In the genomic region with DNA sequence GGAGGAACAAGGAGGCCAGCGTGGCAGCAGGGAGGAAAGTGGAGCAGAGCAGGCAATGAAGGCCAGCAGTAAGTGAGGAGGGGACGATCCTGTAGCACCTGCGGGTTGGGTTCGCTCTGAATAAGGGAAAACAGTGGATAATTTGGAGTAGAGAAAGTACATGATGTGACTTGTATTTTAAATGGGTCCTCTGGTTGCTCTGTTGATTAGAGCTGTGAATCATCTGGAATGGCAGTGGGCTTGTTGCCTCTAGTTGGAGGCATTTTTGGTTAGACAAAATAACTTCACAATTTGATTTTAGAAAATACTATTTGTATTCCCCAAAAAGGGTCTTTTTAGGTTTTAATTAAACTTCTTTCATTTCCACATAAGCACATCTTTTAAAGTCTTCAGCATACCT, we compare ENCODE assay signal across 16 cellular contexts.
DNase-seq lines count a peak whose midpoint lies in the region; ATAC-seq, FAIRE-seq and TF ChIP-seq lines count a peak whose summit lies in the region.
"Had no signal": no experiment of that assay in that cellular context is flagged by ENCODE, and none has a peak within 500 bp of the region (broad histone marks: within the 10 kb centered on the region; RNA-seq: fewer than 3 reads in every experiment).

No MANE protein-coding gene starts in this region.

- H3K79me2 ChIP-seq in keratinocyte (ENCODE audit: control insufficient read depth, insufficient read depth, low read length) (no peaks in the 10 kb centered on the region), trophoblast cell (ENCODE audit: control insufficient read depth, insufficient read depth, low read length, poor library complexity) (no peaks in the 10 kb centered on the region)

- H3K9me1 ChIP-seq in keratinocyte (ENCODE audit: control insufficient read depth, extremely low read depth, insufficient read depth, low read length) = no peaks in the 10 kb centered on the region

- H2AK5ac ChIP-seq in trophoblast cell (ENCODE audit: low read length) = no peak overlapping the region

- H3K9ac ChIP-seq in keratinocyte (ENCODE audit: control insufficient read depth, extremely low read depth, insufficient read depth, low read length) (no peak overlapping the region), trophoblast cell (ENCODE audit: low read length) (no peak overlapping the region)

- peak overlapping the region; percentile 23 for H2BK12ac ChIP-seq in trophoblast cell (ENCODE audit: low read length)

- no peak overlapping the region for H4K8ac ChIP-seq in trophoblast cell (ENCODE audit: low read depth, low read length)

- H3K14ac ChIP-seq in trophoblast cell (ENCODE audit: low read length) = no peak overlapping the region

- H3K4me2 ChIP-seq in keratinocyte (ENCODE audit: control insufficient read depth, extremely low read depth, insufficient read depth, low read depth, low read length) (peak overlapping the region; percentile 71), trophoblast cell (ENCODE audit: low read length) (no peak overlapping the region)

- dilution Hi-C loops in keratinocyte (cut with MboI; ENCODE audit: extremely low pct_ligation_motif_present, low sequenced_read_pairs) = no loop called here

- no peaks in the 10 kb centered on the region for H3K27me3 ChIP-seq in bronchial epithelial cell (ENCODE audit: control insufficient read depth, insufficient read depth, low read length)
- H3K27me3 ChIP-seq in keratinocyte (ENCODE audit: control insufficient read depth, extremely low read depth, insufficient read depth, low read length) = no peaks in the 10 kb centered on the region
- no peaks in the 10 kb centered on the region for H3K27me3 ChIP-seq in trophoblast cell (ENCODE audit: insufficient read depth, low read length)
- no peaks in the 10 kb centered on the region for H3K27me3 ChIP-seq in right lobe of liver

- no peaks in the 10 kb centered on the region for H4K20me1 ChIP-seq in keratinocyte (ENCODE audit: control insufficient read depth, extremely low read depth, insufficient read depth, low read length)

- H3K4me3 ChIP-seq in bronchial epithelial cell (ENCODE audit: low read depth, low read length) (no peak overlapping the region), keratinocyte (ENCODE audit: control insufficient read depth in 2 of 3, extremely low read depth in 1 of 3, insufficient read depth in 2 of 3, low read depth in 1 of 3, low read length in 3 of 3) (peak overlapping the region in 1 of 3 experiments; percentile 22), trophoblast cell (ENCODE audit: low read depth, low read length) (no peak overlapping the region), right lobe of liver (no peak overlapping the region)
- H3K4me3 ChIP-seq: GM12878 had no signal

- TF ChIP-seq CTCF in bronchial epithelial cell (IDR thresholded peaks at IDR 0.05; ENCODE audit: insufficient read depth, low read length, severe bottlenecking) = no peak
- TF ChIP-seq CTCF in keratinocyte (optimal IDR thresholded peaks at IDR 0.05 in 1 of 3, IDR thresholded peaks at IDR 0.05 in 1 of 3, conservative IDR thresholded peaks at IDR 0.05 in 1 of 3; ENCODE audit: extremely low read depth in 1 of 3, insufficient read depth in 2 of 3, low read length in 3 of 3) = no peak
- TF ChIP-seq CTCF in right lobe of liver (IDR thresholded peaks at IDR 0.05) = no peak

- H3K27ac ChIP-seq in keratinocyte (ENCODE audit: control insufficient read depth, insufficient read depth, low read length) = peak overlapping the region; percentile 58
- no peak overlapping the region for H3K27ac ChIP-seq in trophoblast cell (ENCODE audit: low read depth, low read length)
- no peak overlapping the region for H3K27ac ChIP-seq in right lobe of liver
- H3K27ac ChIP-seq: 22Rv1, HL-60 had no signal

- H3K36me3 ChIP-seq in bronchial epithelial cell (ENCODE audit: control insufficient read depth, insufficient read depth, low read length) (no peaks in the 10 kb centered on the region), keratinocyte (ENCODE audit: control insufficient read depth in 2 of 2, extremely low read depth in 1 of 2, insufficient read depth in 2 of 2, low read length in 2 of 2) (no peaks in the 10 kb centered on the region), trophoblast cell (ENCODE audit: control insufficient read depth in 1 of 2, insufficient read depth in 2 of 2, low read length in 2 of 2) (no peaks in the 10 kb centered on the region), right lobe of liver (no peaks in the 10 kb centered on the region)

- no peaks in the 10 kb centered on the region for H3K9me3 ChIP-seq in keratinocyte (ENCODE audit: control insufficient read depth, low read depth, low read length)
- no peaks in the 10 kb centered on the region for H3K9me3 ChIP-seq in trophoblast cell (ENCODE audit: insufficient read depth, low read depth, low read length)
- H3K9me3 ChIP-seq in right lobe of liver = no peaks in the 10 kb centered on the region

- intact Hi-C loops in right lobe of liver (cut with DNase I) = no loop called here

- DNase-seq in DMS53 (lab: John Stamatoyannopoulos, UW) (peak; percentile 50), DMS53 treated with DMSO at 0.1 percent for 48 hours (lab: John Stamatoyannopoulos, UW; ENCODE audit: unreplicated experiment) (no peak), bronchial epithelial cell (ENCODE audit: low read depth) (peak; percentile 71), keratinocyte (ENCODE audit: low read depth, low spot score) (no peak), trophoblast cell (no peak), right lobe of liver (no peak), NCI-H187 (lab: John Stamatoyannopoulos, UW) (no peak), left lobe of liver (ENCODE audit: low spot score) (no peak)
- DNase-seq: CD8-positive, alpha-beta T cell; COR-L47; GOT3 had no signal

- no peak overlapping the region for H2BK5ac ChIP-seq in trophoblast cell (ENCODE audit: low read depth, low read length, poor library complexity)

- H4K12ac ChIP-seq in trophoblast cell (ENCODE audit: low read depth, low read length) = no peak overlapping the region

- FAIRE-seq in bronchial epithelial cell (lab: Jason Lieb, UNC) (no peak), keratinocyte (lab: Jason Lieb, UNC) (no peak)
- FAIRE-seq: GM12878, GM18507 had no signal

- no peak overlapping the region for H3K23ac ChIP-seq in trophoblast cell (ENCODE audit: low read length)

- H2AFZ ChIP-seq in keratinocyte (ENCODE audit: control insufficient read depth, low read length) = peak overlapping the region; percentile 83
- H2AFZ ChIP-seq in trophoblast cell (ENCODE audit: insufficient read depth, low read length, poor library complexity) = no peak overlapping the region

- no CpG with 5 or more reads among the region's 4 CpGs for WGBS in trophoblast cell (ENCODE audit: extremely low coverage, insufficient coverage, insufficient read length)
- 100% methylated on average over 4 of the region's 4 CpGs for WGBS in right lobe of liver (ENCODE audit: insufficient coverage, low coverage, low lambda C conversion rate, missing lambda C conversion rate)

- no peak overlapping the region for H3K18ac ChIP-seq in trophoblast cell (ENCODE audit: low read length)

- H3K79me1 ChIP-seq in trophoblast cell (ENCODE audit: low read length) = no peaks in the 10 kb centered on the region

- no peak for TF ChIP-seq POLR2A in right lobe of liver (IDR thresholded peaks at IDR 0.05)

- H2BK120ac ChIP-seq in trophoblast cell (ENCODE audit: insufficient read depth, low read length, poor library complexity) = no peak overlapping the region

- ATAC-seq in right lobe of liver = no peak
- ATAC-seq in left lobe of liver = no peak
- ATAC-seq: CD8-positive, alpha-beta T cell; GM12878; HCT116 had no signal

- no peak overlapping the region for H3K4ac ChIP-seq in trophoblast cell (ENCODE audit: low read depth, low read length)

- H3K4me1 ChIP-seq in keratinocyte (ENCODE audit: control insufficient read depth, extremely low read depth, insufficient read depth, low read length) (peaks cover 25% of the 10 kb centered on the region), trophoblast cell (ENCODE audit: control insufficient read depth in 1 of 2, insufficient read depth in 2 of 2, low read length in 2 of 2) (no peaks in the 10 kb centered on the region), right lobe of liver (no peaks in the 10 kb centered on the region)

- H4K91ac ChIP-seq in trophoblast cell (ENCODE audit: low read depth, low read length) = no peak overlapping the region

Comparison
In these comparisons a context has a peak if more than half of its experiments do, and no peak if none do; other contexts are left out.
1. DNase-seq: peak in DMS53 (single experiment) and bronchial epithelial cell (single experiment); none in DMS53 treated with DMSO at 0.1 percent for 48 hours (single experiment), keratinocyte (single experiment), trophoblast cell (0 of 2), right lobe of liver (0 of 3), NCI-H187 (0 of 2) and left lobe of liver (single experiment).